1 cellular context compared by ENCODE assay signal in the genomic region with DNA sequence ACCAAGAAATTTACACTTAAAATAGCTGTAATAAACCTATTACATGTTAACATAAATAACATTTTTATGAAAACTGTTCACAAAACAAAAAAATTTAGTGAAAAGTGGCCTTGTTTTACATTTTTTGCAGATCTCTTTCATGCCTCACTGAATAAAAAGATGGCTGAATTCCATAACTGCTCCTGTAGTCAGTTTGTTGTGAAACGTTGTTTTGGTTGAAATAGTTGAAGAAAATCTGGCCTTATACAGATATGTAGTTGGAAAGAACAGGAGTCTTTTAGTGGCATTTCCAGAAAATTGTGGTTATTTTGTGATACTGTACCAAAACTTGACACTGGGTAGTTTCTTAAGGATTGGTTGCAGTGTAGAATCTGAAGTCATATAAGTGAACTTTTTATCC.
TF ChIP-seq lines count a peak whose summit lies in the region.

No MANE protein-coding gene starts in this region.

TF ChIP-seq in WTC11, 78 proteins besides CTCF, POLR2A, EP300 and RAD21:
- no peak for TF ChIP-seq PRRX2 (CRISPR knock-in tag; IDR thresholded peaks at IDR 0.05)
- no peak for TF ChIP-seq ELF4 (CRISPR knock-in tag; IDR thresholded peaks at IDR 0.05; ENCODE audit: low read depth)
- no peak for TF ChIP-seq ZNF423 (CRISPR knock-in tag; IDR thresholded peaks at IDR 0.05)
- no peak for TF ChIP-seq TEAD1 (CRISPR knock-in tag; IDR thresholded peaks at IDR 0.05)
- no peak for TF ChIP-seq IRF2 (CRISPR knock-in tag; IDR thresholded peaks at IDR 0.05; ENCODE audit: borderline replicate concordance, low read depth)
- TF ChIP-seq ZNF317 (CRISPR knock-in tag; IDR thresholded peaks at IDR 0.05; ENCODE audit: borderline replicate concordance, low read depth) = no peak
- no peak for TF ChIP-seq ZNF138 (CRISPR knock-in tag; conservative IDR thresholded peaks at IDR 0.05)
- TF ChIP-seq MYBL2 (CRISPR knock-in tag; IDR thresholded peaks at IDR 0.05) = no peak
- TF ChIP-seq, protein P1, sequence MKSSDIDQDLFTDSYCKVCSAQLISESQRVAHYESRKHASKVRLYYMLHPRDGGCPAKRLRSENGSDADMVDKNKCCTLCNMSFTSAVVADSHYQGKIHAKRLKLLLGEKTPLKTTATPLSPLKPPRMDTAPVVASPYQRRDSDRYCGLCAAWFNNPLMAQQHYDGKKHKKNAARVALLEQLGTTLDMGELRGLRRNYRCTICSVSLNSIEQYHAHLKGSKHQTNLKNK (CRISPR knock-in tag; IDR thresholded peaks at IDR 0.05) = no peak
- no peak for TF ChIP-seq MXD4 (CRISPR knock-in tag; IDR thresholded peaks at IDR 0.05; ENCODE audit: borderline replicate concordance)
- no peak for TF ChIP-seq CREB1 (CRISPR knock-in tag; IDR thresholded peaks at IDR 0.05)
- no peak for TF ChIP-seq ETV6 (CRISPR knock-in tag; IDR thresholded peaks at IDR 0.05)
- no peak for TF ChIP-seq SOX15 (CRISPR knock-in tag; IDR thresholded peaks at IDR 0.05)
- TF ChIP-seq, protein P2, sequence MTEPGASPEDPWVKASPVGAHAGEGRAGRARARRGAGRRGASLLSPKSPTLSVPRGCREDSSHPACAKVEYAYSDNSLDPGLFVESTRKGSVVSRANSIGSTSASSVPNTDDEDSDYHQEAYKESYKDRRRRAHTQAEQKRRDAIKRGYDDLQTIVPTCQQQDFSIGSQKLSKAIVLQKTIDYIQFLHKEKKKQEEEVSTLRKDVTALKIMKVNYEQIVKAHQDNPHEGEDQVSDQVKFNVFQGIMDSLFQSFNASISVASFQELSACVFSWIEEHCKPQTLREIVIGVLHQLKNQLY (CRISPR knock-in tag; IDR thresholded peaks at IDR 0.05) = no peak
- TF ChIP-seq, protein P3, sequence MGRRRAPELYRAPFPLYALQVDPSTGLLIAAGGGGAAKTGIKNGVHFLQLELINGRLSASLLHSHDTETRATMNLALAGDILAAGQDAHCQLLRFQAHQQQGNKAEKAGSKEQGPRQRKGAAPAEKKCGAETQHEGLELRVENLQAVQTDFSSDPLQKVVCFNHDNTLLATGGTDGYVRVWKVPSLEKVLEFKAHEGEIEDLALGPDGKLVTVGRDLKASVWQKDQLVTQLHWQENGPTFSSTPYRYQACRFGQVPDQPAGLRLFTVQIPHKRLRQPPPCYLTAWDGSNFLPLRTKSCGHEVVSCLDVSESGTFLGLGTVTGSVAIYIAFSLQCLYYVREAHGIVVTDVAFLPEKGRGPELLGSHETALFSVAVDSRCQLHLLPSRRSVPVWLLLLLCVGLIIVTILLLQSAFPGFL (CRISPR knock-in tag; IDR thresholded peaks at IDR 0.05; ENCODE audit: borderline replicate concordance) = no peak
- no peak for TF ChIP-seq SMAD4 (CRISPR knock-in tag; IDR thresholded peaks at IDR 0.05)
- no peak for TF ChIP-seq ZNF671 (CRISPR knock-in tag; IDR thresholded peaks at IDR 0.05)
- TF ChIP-seq SMAD3 (CRISPR knock-in tag; IDR thresholded peaks at IDR 0.05; ENCODE audit: borderline replicate concordance) = no peak
- no peak for TF ChIP-seq FOXK1 (CRISPR knock-in tag; IDR thresholded peaks at IDR 0.05)
TF ChIP-seq in WTC11: peak in this region for 0.
